Comparison of ENCODE assay signal across 8 cellular contexts in the genomic region with DNA sequence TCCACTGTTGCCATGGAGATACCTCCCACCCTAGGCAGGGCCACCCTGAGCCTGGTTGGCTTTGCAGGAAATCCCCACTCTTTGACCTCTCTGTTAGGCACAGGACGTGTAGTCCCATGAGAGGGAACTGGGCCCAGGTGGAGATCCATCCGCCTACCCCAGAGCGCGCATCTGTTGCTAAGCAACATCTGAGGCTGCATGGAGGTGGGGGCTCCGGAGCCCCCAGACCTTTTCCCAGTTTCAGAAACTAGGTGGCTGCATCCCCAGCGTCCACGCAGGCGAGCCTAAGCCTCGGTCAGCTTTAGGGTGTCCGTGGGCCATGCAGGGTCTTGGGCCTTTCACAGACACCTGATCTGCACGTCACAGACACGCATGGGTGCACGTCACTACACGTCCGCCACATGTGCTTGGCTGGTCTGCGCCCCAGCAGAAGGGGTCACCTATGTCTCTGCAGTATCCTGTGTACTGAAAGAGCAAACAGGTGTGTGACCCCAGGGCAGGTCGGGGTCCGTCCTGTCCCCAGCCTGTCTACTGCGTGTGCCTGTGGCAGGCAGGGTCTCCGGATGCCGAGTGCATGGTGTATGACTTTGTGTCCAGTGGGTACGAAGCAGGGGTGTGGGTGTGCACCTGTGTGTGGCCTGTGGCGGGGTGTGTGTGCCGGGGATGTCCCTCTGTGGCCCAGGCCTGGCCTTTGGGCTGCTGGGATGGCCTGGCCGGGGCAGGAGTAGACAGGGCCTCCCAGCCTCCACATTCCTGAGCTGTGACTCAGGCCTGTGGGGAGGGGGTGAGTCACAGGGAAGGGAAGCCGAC. TPM values are rescaled to one million over a fixed set of nuclear protein-coding genes. Genes with fewer than 3 reads are reported as not detected.
A peak's percentile ranks its signal among the peaks of the same experiment; 100 is the strongest.
DNase-seq lines count a peak whose midpoint lies in the region; ATAC-seq and TF ChIP-seq lines count a peak whose summit lies in the region.

No MANE protein-coding gene starts in this region.

- CTCF ChIA-PET in AG04450 (lab: Charles Lee) = interaction anchor here (1.3 to 5.0 kb wide), 2 partner anchors 20 to 21 kb away, joined by 8 to 224 read pairs; partner anchors contain the start of gene ATP5F1D

- H3K4me3 ChIP-seq in AG04450 (ENCODE audit: low read depth, low read length) = peak overlapping the region; percentile 17; the same call in 1 of the 2 replicates
- H3K4me3 ChIP-seq in iPS-20b (ENCODE audit: low read length) = peak overlapping the region; percentile 40; the same call in 1 of the 2 replicates

- H3K4me3 Mint-ChIP-seq in stimulated activated effector memory CD8-positive, alpha-beta T cell treated with anti-CD3 and anti-CD28 coated beads, Interleukin-12 subunit alpha, Interleukin-12 subunit beta, amount 100 ng/mL, for 72 hours = peak overlapping the region; percentile 89

- peaks cover 56% of the 10 kb centered on the region for H3K36me3 Mint-ChIP-seq in stimulated activated effector memory CD8-positive, alpha-beta T cell treated with anti-CD3 and anti-CD28 coated beads, Interleukin-12 subunit alpha, Interleukin-12 subunit beta, amount 100 ng/mL, for 72 hours

- H3K36me3 ChIP-seq in iPS-20b (ENCODE audit: insufficient read depth, low read depth, low read length) = no peaks in the 10 kb centered on the region; the same call in 1 of the 2 replicates

- H3K27ac Mint-ChIP-seq in stimulated activated effector memory CD8-positive, alpha-beta T cell treated with anti-CD3 and anti-CD28 coated beads, Interleukin-12 subunit alpha, Interleukin-12 subunit beta, amount 100 ng/mL, for 72 hours = peak overlapping the region; percentile 61

- no peaks in the 10 kb centered on the region for H3K9me3 Mint-ChIP-seq in stimulated activated effector memory CD8-positive, alpha-beta T cell treated with anti-CD3 and anti-CD28 coated beads, Interleukin-12 subunit alpha, Interleukin-12 subunit beta, amount 100 ng/mL, for 72 hours

- DNase-seq in AG04450 (ENCODE audit: low read depth, low spot score) = no peak
- DNase-seq in HK-2 (ENCODE audit: unreplicated experiment) = peak; percentile 89
- DNase-seq in stimulated activated effector memory CD8-positive, alpha-beta T cell treated with anti-CD3 and anti-CD28 coated beads, Interleukin-12 subunit alpha, Interleukin-12 subunit beta, amount 100 ng/mL, for 72 hours (ENCODE audit: low spot score in 2 of 2) = no peak
- DNase-seq in SK-N-DZ (ENCODE audit: low spot score) = no peak

- H3K27me3 ChIP-seq in AG04450 (ENCODE audit: control insufficient read depth, insufficient read depth, low read length) (no peaks in the 10 kb centered on the region), iPS-20b (ENCODE audit: insufficient read depth, low read length) (peaks cover 17% of the 10 kb centered on the region)

- H3K4me1 Mint-ChIP-seq in stimulated activated effector memory CD8-positive, alpha-beta T cell treated with anti-CD3 and anti-CD28 coated beads, Interleukin-12 subunit alpha, Interleukin-12 subunit beta, amount 100 ng/mL, for 72 hours = peaks cover 65% of the 10 kb centered on the region

- POLR2A ChIA-PET in AG04450 (lab: Yijun Ruan, JAX) = interaction anchor here (3.0 to 7.1 kb wide), 3 partner anchors 10 to 21 kb away, joined by 25 to 241 read pairs (median 237); no protein-coding TSS in a partner anchor

- no peak for TF ChIP-seq CTCF in AG04450 (IDR thresholded peaks at IDR 0.05; ENCODE audit: low read depth, low read length)

- H3K4me1 ChIP-seq in iPS-20b (ENCODE audit: insufficient read depth, low read length) = peaks cover 32% of the 10 kb centered on the region

- H3K9ac ChIP-seq in iPS-20b (ENCODE audit: low read depth, low read length) = no peak overlapping the region; the same call in 1 of the 2 replicates

- ATAC-seq in stimulated activated effector memory CD8-positive, alpha-beta T cell treated with anti-CD3 and anti-CD28 coated beads, Interleukin-12 subunit alpha, Interleukin-12 subunit beta, amount 100 ng/mL, for 72 hours = no peak
- no peak for ATAC-seq in HG03469 (IDR thresholded peaks at IDR 0.05; ENCODE audit: unreplicated experiment)
- ATAC-seq in HG03378 (IDR thresholded peaks at IDR 0.05; ENCODE audit: unreplicated experiment) = no peak

- H3K9me3 ChIP-seq in AG04450 (ENCODE audit: control insufficient read depth, insufficient read depth, low read length) (no peaks in the 10 kb centered on the region; the same call in 1 of the 2 replicates), iPS-20b (ENCODE audit: insufficient read depth, low read depth, low read length) (no peaks in the 10 kb centered on the region)

- H3K27ac ChIP-seq in AG04450 (ENCODE audit: low read depth, low read length) = peak overlapping the region; percentile 86
- peak overlapping the region; percentile 10 for H3K27ac ChIP-seq in angular gyrus (ENCODE audit: low read depth, low read length)
- no peak overlapping the region for H3K27ac ChIP-seq in iPS-20b (ENCODE audit: low read length)

RNA-seq across cellular contexts. Expression of gene CIRBP, which starts 4.1 kb away (rescaled TPM):
- 269 and 274 TPM in 2 replicates for polyA plus RNA-seq in AG04450 (2011; rRNA removed)
- polyA minus RNA-seq in AG04450 (2011; rRNA and poly(A)+ RNA removed) = 121 and 143 TPM in 2 replicates
- polyA plus RNA-seq in SK-N-DZ (2014; cell fraction: cytosol; rRNA removed) = 479 and 663 TPM in 2 replicates
- polyA plus RNA-seq in SK-N-DZ (2014; cell fraction: nucleus; rRNA removed) = 559 and 732 TPM in 2 replicates

RNA-seq across cellular contexts. Expression of gene FAM174C, which starts 10.3 kb away (rescaled TPM):
- 16.6 and 29.1 TPM in 2 replicates for polyA plus RNA-seq in AG04450 (2011; rRNA removed)
- 3.8 and 4.7 TPM in 2 replicates for polyA minus RNA-seq in AG04450 (2011; rRNA and poly(A)+ RNA removed)
- 27.6 and 35.5 TPM in 2 replicates for polyA plus RNA-seq in SK-N-DZ (2014; cell fraction: cytosol; rRNA removed)
- polyA plus RNA-seq in SK-N-DZ (2014; cell fraction: nucleus; rRNA removed) = 40.1 and 42.4 TPM in 2 replicates

RNA-seq across cellular contexts. Expression of gene MIDN, which starts 16.6 kb away (rescaled TPM):
- polyA plus RNA-seq in AG04450 (2011; rRNA removed) = 6.6 and 10.6 TPM in 2 replicates
- polyA minus RNA-seq in AG04450 (2011; rRNA and poly(A)+ RNA removed) = 16.1 and 21.3 TPM in 2 replicates
- polyA plus RNA-seq in SK-N-DZ (2014; cell fraction: cytosol; rRNA removed) = 23.3 and 31.3 TPM in 2 replicates
- polyA plus RNA-seq in SK-N-DZ (2014; cell fraction: nucleus; rRNA removed) = 74.4 and 125 TPM in 2 replicates

RNA-seq across cellular contexts. Expression of gene EFNA2, which starts 20.7 kb away (rescaled TPM):
- polyA plus RNA-seq in AG04450 (2011; rRNA removed) = not detected in 2 replicates
- polyA minus RNA-seq in AG04450 (2011; rRNA and poly(A)+ RNA removed) = not detected in 2 replicates
- polyA plus RNA-seq in SK-N-DZ (2014; cell fraction: cytosol; rRNA removed) = 12.4 and 16.7 TPM in 2 replicates
- polyA plus RNA-seq in SK-N-DZ (2014; cell fraction: nucleus; rRNA removed) = 6.8 and 9.5 TPM in 2 replicates

RNA-seq across cellular contexts. Expression of gene ATP5F1D, which starts 23.5 kb away (rescaled TPM):
- 36.4 and 55.1 TPM in 2 replicates for polyA plus RNA-seq in AG04450 (2011; rRNA removed)
- 19.4 and 21.4 TPM in 2 replicates for polyA minus RNA-seq in AG04450 (2011; rRNA and poly(A)+ RNA removed)
- polyA plus RNA-seq in SK-N-DZ (2014; cell fraction: cytosol; rRNA removed) = 69.7 and 75.2 TPM in 2 replicates
- 50.9 and 102 TPM in 2 replicates for polyA plus RNA-seq in SK-N-DZ (2014; cell fraction: nucleus; rRNA removed)
